ENCODE assay signal across 8 cellular contexts in genomic region chr1:39995973-39996393, GRCh38. TPM values are rescaled to one million over a fixed set of nuclear protein-coding genes. Genes with fewer than 3 reads are reported as not detected.
DNase-seq lines count a peak whose midpoint lies in the region; ATAC-seq and TF ChIP-seq lines count a peak whose summit lies in the region.
"Had no signal": no experiment of that assay in that cellular context is flagged by ENCODE, and none has a peak within 500 bp of the region (broad histone marks: within the 10 kb centered on the region; RNA-seq: fewer than 3 reads in every experiment).

No MANE protein-coding gene starts in this region.

- no peaks in the 10 kb centered on the region for H3K9me3 Mint-ChIP-seq in naive thymus-derived CD8-positive, alpha-beta T cell
- no peaks in the 10 kb centered on the region for H3K9me3 Mint-ChIP-seq in progenitor cell of endocrine pancreas (ENCODE audit: low read depth)

- peak overlapping the region; percentile 59; the same call in 1 of the 2 replicates for H3K18ac ChIP-seq in IMR-90 (ENCODE audit: low read depth, low read length)

- in situ Hi-C loops in IMR-90 (cut with MboI; ENCODE audit: low sequenced_read_pairs) = no loop called here

- no peak overlapping the region for H3K23ac ChIP-seq in IMR-90 (ENCODE audit: low read depth, low read length)

- CTCF ChIA-PET in IMR-90 (lab: Yijun Ruan, JAX) = no interaction called here

- no peak overlapping the region for H3K9ac ChIP-seq in IMR-90 (ENCODE audit: low read depth, low read length)

- peak overlapping the region in 4 of 10 donors; percentile 10 to 52 (median 38) for H3K4me3 Mint-ChIP-seq in naive thymus-derived CD8-positive, alpha-beta T cell
- H3K4me3 Mint-ChIP-seq in progenitor cell of endocrine pancreas (ENCODE audit: low read depth) = no peak overlapping the region

- H3K36me3 Mint-ChIP-seq in naive thymus-derived CD8-positive, alpha-beta T cell = no peaks in the 10 kb centered on the region
- no peaks in the 10 kb centered on the region for H3K36me3 Mint-ChIP-seq in progenitor cell of endocrine pancreas (ENCODE audit: insufficient read depth)

- no peak overlapping the region for H2AK5ac ChIP-seq in IMR-90 (ENCODE audit: low read depth, low read length)

- peak; percentile 68 for ATAC-seq in GM18519 (IDR thresholded peaks at IDR 0.05; ENCODE audit: low FRiP score, unreplicated experiment)
- ATAC-seq in GM21515 (IDR thresholded peaks at IDR 0.05; ENCODE audit: unreplicated experiment) = peak; percentile 70
- no peak; the same call in 1 of the 2 replicates for ATAC-seq in IMR-90 (ENCODE audit: low read depth)
- ATAC-seq in naive thymus-derived CD8-positive, alpha-beta T cell = peak; percentile 89 to 99
- no peak for ATAC-seq in HG03460 (IDR thresholded peaks at IDR 0.05; ENCODE audit: unreplicated experiment)

- peak overlapping the region; percentile 14 for H2AFZ ChIP-seq in IMR-90 (replicated peaks; ENCODE audit: low read length, poor library complexity)

- no peak for TF ChIP-seq RAD21 in IMR-90 (IDR thresholded peaks at IDR 0.05; ENCODE audit: low read length)

- no peak overlapping the region for H3K14ac ChIP-seq in IMR-90 (replicated peaks; ENCODE audit: low read depth, low read length)

- H3K27ac ChIP-seq in IMR-90 (ENCODE audit: insufficient read depth, low read length) = no peak overlapping the region

- intact Hi-C loops in IMR-90 (cut with micrococcal nuclease) = no loop called here

- no peak for TF ChIP-seq POLR2A in IMR-90 (IDR thresholded peaks at IDR 0.05; ENCODE audit: low read depth, low read length)

- no peaks in the 10 kb centered on the region for H3K27me3 ChIP-seq in IMR-90 (ENCODE audit: control insufficient read depth, insufficient read depth, low read length)

- DNase-seq in IMR-90 (no peak), NCI-H1930 (lab: John Stamatoyannopoulos, UW) (no peak), progenitor cell of endocrine pancreas (ENCODE audit: low spot score, unreplicated experiment) (no peak)
- DNase-seq in naive thymus-derived CD8-positive, alpha-beta T cell = peak in 8 of 10 donors; percentile 4 to 64 (median 22)
- DNase-seq: NCI-H1105 treated with DMSO at 0.1 percent for 48 hours had no signal

- no peaks in the 10 kb centered on the region for H3K79me1 ChIP-seq in IMR-90 (ENCODE audit: low read depth in 1 of 2, low read length in 2 of 2)

- peaks cover 16 to 31% (median 18%) of the 10 kb centered on the region in 4 donors for H3K4me1 Mint-ChIP-seq in naive thymus-derived CD8-positive, alpha-beta T cell
- no peaks in the 10 kb centered on the region for H3K4me1 Mint-ChIP-seq in progenitor cell of endocrine pancreas (ENCODE audit: low read depth)

- H3K9me3 ChIP-seq in IMR-90 (ENCODE audit: control insufficient read depth, insufficient read depth, low read length) = no peaks in the 10 kb centered on the region

- no peak overlapping the region for H2BK15ac ChIP-seq in IMR-90 (ENCODE audit: low read depth, low read length)

- no peaks in the 10 kb centered on the region for H4K20me1 ChIP-seq in IMR-90 (ENCODE audit: insufficient read depth, low read length)

- no peak for TF ChIP-seq CTCF in IMR-90 (conservative IDR thresholded peaks at IDR 0.05; ENCODE audit: low read depth, low read length)
- no peak for TF ChIP-seq CTCF in progenitor cell of endocrine pancreas (IDR thresholded peaks at IDR 0.05; ENCODE audit: unreplicated experiment)

- H3K4me2 ChIP-seq in IMR-90 (ENCODE audit: low read depth, low read length) = no peak overlapping the region

- no TSS peak for BruUV-seq in IMR-90 (replicated peaks; lab: Mats Ljungman, UMichigan)

- H3K27ac Mint-ChIP-seq in naive thymus-derived CD8-positive, alpha-beta T cell = peak overlapping the region in 9 of 10 donors; percentile 11 to 71 (median 55)
- H3K27ac Mint-ChIP-seq in progenitor cell of endocrine pancreas = no peak overlapping the region

- no peak overlapping the region for H3K4ac ChIP-seq in IMR-90 (ENCODE audit: low read depth, low read length)

- dilution Hi-C loops in IMR-90 (cut with HindIII; ENCODE audit: low sequenced_read_pairs, unreplicated experiment) = no loop called here

- H4K5ac ChIP-seq in IMR-90 (ENCODE audit: low read depth, low read length) = peak overlapping the region; percentile 36; the same call in 1 of the 2 replicates

- H3K27me3 Mint-ChIP-seq in naive thymus-derived CD8-positive, alpha-beta T cell = no peaks in the 10 kb centered on the region
- H3K27me3 Mint-ChIP-seq in progenitor cell of endocrine pancreas = no peaks in the 10 kb centered on the region

- POLR2A ChIA-PET in IMR-90 (lab: Charles Lee; ENCODE audit: unreplicated experiment) = no interaction called here
- POLR2A ChIA-PET in naive thymus-derived CD8-positive, alpha-beta T cell (lab: Charles Lee) = interaction anchor here (0.5 kb wide), 1 partner anchor 974 kb away, joined by 3 read pairs; no protein-coding TSS in a partner anchor

- H2BK20ac ChIP-seq in IMR-90 (ENCODE audit: low read depth, low read length) = no peak overlapping the region

- H3K56ac ChIP-seq in IMR-90 (ENCODE audit: extremely low read depth, insufficient read depth, low read length) = no peak overlapping the region

- no peak overlapping the region for H4K8ac ChIP-seq in IMR-90 (ENCODE audit: low read depth in 2 of 2, low read length in 2 of 2)

- H3K4me3 ChIP-seq in IMR-90 (ENCODE audit: insufficient read depth, low read depth, low read length) = no peak overlapping the region

- no peaks in the 10 kb centered on the region for H3K9me1 ChIP-seq in IMR-90 (ENCODE audit: insufficient read depth, low read length)

- no peak overlapping the region for H2BK5ac ChIP-seq in IMR-90 (ENCODE audit: low read depth, low read length, poor library complexity, severe bottlenecking)

- no peak overlapping the region for H2BK120ac ChIP-seq in IMR-90 (ENCODE audit: low read depth, low read length)

- no peaks in the 10 kb centered on the region; the same call in 1 of the 2 replicates for H3K4me1 ChIP-seq in IMR-90 (ENCODE audit: control insufficient read depth, insufficient read depth, low read length)

- WGBS in IMR-90 (ENCODE audit: extremely low coverage in 2 of 2, insufficient read length in 1 of 2), 2 experiments = 88% methylated on average over 1 of the region's 1 CpG; no CpG with 5 or more reads in 1 of the 2 experiments

- H4K91ac ChIP-seq in IMR-90 (ENCODE audit: insufficient read depth, low read depth, low read length) = no peak overlapping the region

- H3K36me3 ChIP-seq in IMR-90 (ENCODE audit: control insufficient read depth, insufficient read depth, low read length) = no peaks in the 10 kb centered on the region

- no peak overlapping the region for H2AK9ac ChIP-seq in IMR-90 (replicated peaks; ENCODE audit: low read depth, low read length, poor library complexity)

TF ChIP-seq in IMR-90, 13 proteins besides CTCF, POLR2A, EP300 and RAD21:
- TF ChIP-seq RCOR1 (IDR thresholded peaks at IDR 0.05; ENCODE audit: insufficient replicate concordance, low read length) (no peak), BHLHE40 (IDR thresholded peaks at IDR 0.05; ENCODE audit: low read depth, low read length) (no peak), CHD1 (IDR thresholded peaks at IDR 0.05; ENCODE audit: low read depth, low read length) (no peak), MAZ (IDR thresholded peaks at IDR 0.05; ENCODE audit: borderline replicate concordance, low read depth, low read length) (no peak), MXI1 (IDR thresholded peaks at IDR 0.05; ENCODE audit: borderline replicate concordance, low read depth, low read length) (no peak), CEBPB (IDR thresholded peaks at IDR 0.05; ENCODE audit: low read depth, low read length) (no peak), SMC3 (IDR thresholded peaks at IDR 0.05; ENCODE audit: low read depth, low read length) (no peak), RFX5 (IDR thresholded peaks at IDR 0.05; ENCODE audit: low read depth, low read length) (no peak), MAFK (IDR thresholded peaks at IDR 0.05; ENCODE audit: low read depth, low read length) (no peak), NFE2L2 (IDR thresholded peaks at IDR 0.05; ENCODE audit: low read depth, low read length) (no peak), FOS (IDR thresholded peaks at IDR 0.05; ENCODE audit: low read depth, low read length) (no peak)
- TF ChIP-seq, protein P1, sequence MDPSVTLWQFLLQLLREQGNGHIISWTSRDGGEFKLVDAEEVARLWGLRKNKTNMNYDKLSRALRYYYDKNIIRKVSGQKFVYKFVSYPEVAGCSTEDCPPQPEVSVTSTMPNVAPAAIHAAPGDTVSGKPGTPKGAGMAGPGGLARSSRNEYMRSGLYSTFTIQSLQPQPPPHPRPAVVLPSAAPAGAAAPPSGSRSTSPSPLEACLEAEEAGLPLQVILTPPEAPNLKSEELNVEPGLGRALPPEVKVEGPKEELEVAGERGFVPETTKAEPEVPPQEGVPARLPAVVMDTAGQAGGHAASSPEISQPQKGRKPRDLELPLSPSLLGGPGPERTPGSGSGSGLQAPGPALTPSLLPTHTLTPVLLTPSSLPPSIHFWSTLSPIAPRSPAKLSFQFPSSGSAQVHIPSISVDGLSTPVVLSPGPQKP (IDR thresholded peaks at IDR 0.05; ENCODE audit: borderline replicate concordance, low read depth, low read length) = no peak
- TF ChIP-seq, protein P2, sequence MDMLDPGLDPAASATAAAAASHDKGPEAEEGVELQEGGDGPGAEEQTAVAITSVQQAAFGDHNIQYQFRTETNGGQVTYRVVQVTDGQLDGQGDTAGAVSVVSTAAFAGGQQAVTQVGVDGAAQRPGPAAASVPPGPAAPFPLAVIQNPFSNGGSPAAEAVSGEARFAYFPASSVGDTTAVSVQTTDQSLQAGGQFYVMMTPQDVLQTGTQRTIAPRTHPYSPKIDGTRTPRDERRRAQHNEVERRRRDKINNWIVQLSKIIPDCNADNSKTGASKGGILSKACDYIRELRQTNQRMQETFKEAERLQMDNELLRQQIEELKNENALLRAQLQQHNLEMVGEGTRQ (IDR thresholded peaks at IDR 0.05; ENCODE audit: low read depth, low read length) = no peak

RNA-seq across cellular contexts. Expression of gene MFSD2A, which starts 41.0 kb away (rescaled TPM):
- total RNA-seq in IMR-90 (2012; rRNA removed) = 5.0 and 5.7 TPM in 2 replicates
- polyA plus RNA-seq in IMR-90 (2012; rRNA removed) = 6.7 and 7.3 TPM in 2 replicates
- 3.7 and 5.3 TPM in 2 replicates for polyA plus RNA-seq in IMR-90 (2012; cell fraction: cytosol; rRNA removed)
- polyA plus RNA-seq in IMR-90 (2012; cell fraction: nucleus; rRNA removed; ENCODE audit: low replicate concordance) = 13.7 and 18.4 TPM in 2 replicates
- 1 to 10 TPM in 1 of 2 experiments, under 1 TPM in 1; 0.81 to 1.4 TPM for total RNA-seq in naive thymus-derived CD8-positive, alpha-beta T cell
- under 1 TPM in 1 of 3 donors, not detected in 2; 0.22 TPM for polyA plus RNA-seq in naive thymus-derived CD8-positive, alpha-beta T cell
- 1.8 and 2.4 TPM in 2 replicates for total RNA-seq in progenitor cell of endocrine pancreas

RNA-seq across cellular contexts. Expression of gene CAP1, which starts 44.5 kb away (rescaled TPM):
- total RNA-seq in IMR-90 (2012; rRNA removed) = 756 and 792 TPM in 2 replicates
- polyA plus RNA-seq in IMR-90 (2012; rRNA removed) = 405 and 434 TPM in 2 replicates
- polyA plus RNA-seq in IMR-90 (2012; cell fraction: cytosol; rRNA removed) = 135 and 138 TPM in 2 replicates
- 70.1 and 267 TPM in 2 replicates for polyA plus RNA-seq in IMR-90 (2012; cell fraction: nucleus; rRNA removed; ENCODE audit: low replicate concordance)
- total RNA-seq in naive thymus-derived CD8-positive, alpha-beta T cell = 100 to 1,000 TPM; 313 to 314 TPM
- polyA plus RNA-seq in naive thymus-derived CD8-positive, alpha-beta T cell = 100 to 1,000 TPM; 610 to 675 (median 672) TPM
- total RNA-seq in progenitor cell of endocrine pancreas = 154 and 179 TPM in 2 replicates

Comparison
In these comparisons a context has a peak if more than half of its experiments do, and no peak if none do; other contexts are left out.
1. ATAC-seq: peak in GM18519 (single experiment), GM21515 (single experiment) and naive thymus-derived CD8-positive, alpha-beta T cell (2 of 2); none in IMR-90 (single experiment) and HG03460 (single experiment).
2. DNase-seq: peak in naive thymus-derived CD8-positive, alpha-beta T cell (8 of 10); none in IMR-90 (single experiment), NCI-H1930 (0 of 2) and progenitor cell of endocrine pancreas (single experiment).